ENCODE assay signal across 13 cellular contexts in genomic region chr1:113870778-113871177, GRCh38. TPM values are rescaled to one million over a fixed set of nuclear protein-coding genes. Genes with fewer than 3 reads are reported as not detected.
DNase-seq lines count a peak whose midpoint lies in the region; ATAC-seq and TF ChIP-seq lines count a peak whose summit lies in the region.
"Had no signal": no experiment of that assay in that cellular context is flagged by ENCODE, and none has a peak within 500 bp of the region (broad histone marks: within the 10 kb centered on the region; RNA-seq: fewer than 3 reads in every experiment).

No MANE protein-coding gene starts in this region.

- no peaks in the 10 kb centered on the region for H3K36me3 ChIP-seq in tibial nerve
- H3K36me3 ChIP-seq in MM.1S (replicated peaks; ENCODE audit: insufficient read depth, low read length): no peaks in the 10 kb centered on the region

- no peaks in the 10 kb centered on the region for H3K9me2 ChIP-seq in MM.1S (replicated peaks; ENCODE audit: insufficient read depth, low read length)

- no peak overlapping the region for H3K4me2 ChIP-seq in MM.1S (ENCODE audit: low read depth, low read length)
- H3K4me2 ChIP-seq: GM23338 had no signal

- H3K4me3 Mint-ChIP-seq in CD14-positive monocyte (peak overlapping the region; percentile 45 to 76), activated B cell treated with CpG ODN at 0.5 μM for 24 hours (peak overlapping the region; percentile 85)
- H3K4me3 Mint-ChIP-seq: GM23338 had no signal

- H3K27ac ChIP-seq in tibial nerve: peak overlapping the region in 2 of 4 donors; percentile 34 to 73
- H3K27ac ChIP-seq in MM.1S (ENCODE audit: low read length): no peak overlapping the region
- H3K27ac ChIP-seq: parathyroid adenoma had no signal

- no peak for DNase-seq in CD14-positive monocyte (ENCODE audit: low spot score)
- DNase-seq in activated B cell treated with CpG ODN at 0.5 μM for 24 hours: no peak
- DNase-seq in tibial nerve (ENCODE audit: low spot score in 2 of 2): no peak
- DNase-seq in C1 segment of cervical spinal cord (lab: John Stamatoyannopoulos, UW): no peak
- no peak for DNase-seq in MM.1S
- DNase-seq: RPMI8226 had no signal

- H3K9me3 Mint-ChIP-seq in CD14-positive monocyte (peaks cover 0 to 2% (median 0%) of the 10 kb centered on the region in 7 donors), activated B cell treated with CpG ODN at 0.5 μM for 24 hours (no peaks in the 10 kb centered on the region)
- H3K9me3 Mint-ChIP-seq: GM23338 had no signal

- H3K4me1 ChIP-seq in mononuclear cell (ENCODE audit: insufficient read depth, low read length) (peaks cover 75% of the 10 kb centered on the region), tibial nerve (peaks cover 0 to 7% (median 0%) of the 10 kb centered on the region in 4 donors), MM.1S (ENCODE audit: low read length) (peaks cover 14% of the 10 kb centered on the region)
- H3K4me1 ChIP-seq: parathyroid adenoma had no signal

- no peak overlapping the region for H2AFZ ChIP-seq in MM.1S (ENCODE audit: low read length)
- H2AFZ ChIP-seq: parathyroid adenoma had no signal

- intact Hi-C loops in CD14-positive monocyte (cut with micrococcal nuclease): loop anchor here in 1 of 2 donors (5.0 kb wide), 1 partner anchor 62 kb away; no protein-coding TSS in a partner anchor
- intact Hi-C loops in activated B cell treated with CpG ODN at 0.5 μM for 24 hours (cut with micrococcal nuclease): loop anchor here (1.0 kb wide), 5 partner anchors 12 to 59 kb away; partner anchors contain the start of genes AP4B1, HIPK1 and RSBN1

- H3K27me3 Mint-ChIP-seq in CD14-positive monocyte (ENCODE audit: low read depth in 3 of 3): no peaks in the 10 kb centered on the region
- H3K27me3 Mint-ChIP-seq in activated B cell treated with CpG ODN at 0.5 μM for 24 hours: no peaks in the 10 kb centered on the region

- no peak overlapping the region for H3K9ac ChIP-seq in MM.1S (ENCODE audit: low read length)
- H3K9ac ChIP-seq: parathyroid adenoma had no signal

- H3F3A ChIP-seq in MM.1S (ENCODE audit: insufficient read depth, low read length): no peaks in the 10 kb centered on the region; the same call in 1 of the 2 replicates

- peak overlapping the region; percentile 54 for H3K4me3 ChIP-seq in GM12875 (ENCODE audit: low read depth, low read length)
- peak overlapping the region; percentile 61 for H3K4me3 ChIP-seq in mononuclear cell (ENCODE audit: low read length)
- H3K4me3 ChIP-seq in tibial nerve: peak overlapping the region in 2 of 4 donors; percentile 20 to 31
- no peak overlapping the region for H3K4me3 ChIP-seq in MM.1S (ENCODE audit: low read length)
- H3K4me3 ChIP-seq: GM23338, lung had no signal

- H3K27ac Mint-ChIP-seq in CD14-positive monocyte (peak overlapping the region; percentile 78 to 98 (median 95)), activated B cell treated with CpG ODN at 0.5 μM for 24 hours (peak overlapping the region; percentile 95)
- H3K27ac Mint-ChIP-seq: GM23338 had no signal

- no peak for TF ChIP-seq EP300 in tibial nerve (IDR thresholded peaks at IDR 0.05)

- TF ChIP-seq POLR2A in tibial nerve (IDR thresholded peaks at IDR 0.05): no peak

- CTCF ChIA-PET in activated B cell treated with CpG ODN at 0.5 μM for 24 hours (lab: Charles Lee): interaction anchor here (0.9 to 1.8 kb wide), 2 partner anchors 10 to 59 kb away, joined by 3 to 6 read pairs; no protein-coding TSS in a partner anchor

- no peaks in the 10 kb centered on the region for H4K20me1 ChIP-seq in MM.1S (ENCODE audit: insufficient read depth, low read length)

- no peak for ATAC-seq in activated B cell treated with CpG ODN at 0.5 μM for 24 hours (ENCODE audit: low read depth)
- no peak for ATAC-seq in GM19452 (IDR thresholded peaks at IDR 0.05; ENCODE audit: unreplicated experiment)

- H3K27me3 ChIP-seq in mononuclear cell (ENCODE audit: insufficient read depth, low read length) (no peaks in the 10 kb centered on the region), tibial nerve (no peaks in the 10 kb centered on the region), MM.1S (replicated peaks; ENCODE audit: insufficient read depth, low read length) (no peaks in the 10 kb centered on the region)

- no peaks in the 10 kb centered on the region for H3K79me2 ChIP-seq in MM.1S (ENCODE audit: low read length)
- H3K79me2 ChIP-seq: parathyroid adenoma had no signal

- POLR2A ChIA-PET in activated B cell treated with CpG ODN at 0.5 μM for 24 hours (lab: Charles Lee): interaction anchor here (1.1 to 3.3 kb wide), 3 partner anchors 12 to 59 kb away, joined by 5 to 36 read pairs (median 11); partner anchors contain the start of genes AP4B1 and RSBN1

- H3K4me1 Mint-ChIP-seq in CD14-positive monocyte (peaks cover 64% of the 10 kb centered on the region), activated B cell treated with CpG ODN at 0.5 μM for 24 hours (peaks cover 75% of the 10 kb centered on the region)

- TF ChIP-seq CTCF in CD14-positive monocyte (IDR thresholded peaks at IDR 0.05) (no peak), GM12875 (IDR thresholded peaks at IDR 0.05; ENCODE audit: borderline replicate concordance, insufficient read depth, low read depth, low read length) (no peak), activated B cell treated with CpG ODN at 0.5 μM for 24 hours (IDR thresholded peaks at IDR 0.05) (no peak), tibial nerve (IDR thresholded peaks at IDR 0.05) (no peak), MM.1S (IDR thresholded peaks at IDR 0.05; ENCODE audit: low read length) (no peak)

- 87 to 91% methylated on average over 3 of the region's 3 CpGs for WGBS in tibial nerve, 2 donors

- H3K36me3 Mint-ChIP-seq in CD14-positive monocyte (peaks cover 3 to 6% of the 10 kb centered on the region in 2 donors), activated B cell treated with CpG ODN at 0.5 μM for 24 hours (ENCODE audit: low read depth) (peaks cover 10% of the 10 kb centered on the region)

- no peaks in the 10 kb centered on the region for H3K9me3 ChIP-seq in mononuclear cell (ENCODE audit: low read depth, low read length)
- no peaks in the 10 kb centered on the region for H3K9me3 ChIP-seq in tibial nerve
- no peaks in the 10 kb centered on the region for H3K9me3 ChIP-seq in MM.1S (replicated peaks; ENCODE audit: insufficient read depth, low read length)

RNA-seq across cellular contexts. Expression of gene PTPN22, which starts 0.7 kb away (rescaled TPM):
- 10 to 100 TPM; 29.7 to 43.7 TPM for polyA plus RNA-seq in CD14-positive monocyte
- total RNA-seq in activated B cell treated with CpG ODN at 0.5 μM for 24 hours: 25.5 and 26.1 TPM in 2 replicates
- 70.5 TPM for total RNA-seq in mononuclear cell
- total RNA-seq in tibial nerve: 1 to 10 TPM; 2.3 to 4.9 (median 3.5) TPM
- total RNA-seq: endothelial cell of umbilical vein, GM23338 had no signal
- polyA plus RNA-seq: endothelial cell of umbilical vein had no signal

RNA-seq across cellular contexts. Expression of gene BCL2L15, which starts 16.6 kb away (rescaled TPM):
- not detected for polyA plus RNA-seq in CD14-positive monocyte
- total RNA-seq in activated B cell treated with CpG ODN at 0.5 μM for 24 hours (0.83 and 3.7 TPM in 2 replicates), mononuclear cell (1.6 TPM), tibial nerve (under 1 TPM; 0.22 to 0.63 (median 0.35) TPM)
- total RNA-seq: GM23338 had no signal
- polyA plus RNA-seq: GM23338 had no signal

RNA-seq across cellular contexts. Expression of gene AP4B1, which starts 33.8 kb away (rescaled TPM):
- 1 to 10 TPM; 3.5 to 6.1 TPM for polyA plus RNA-seq in CD14-positive monocyte
- total RNA-seq in activated B cell treated with CpG ODN at 0.5 μM for 24 hours (48.5 and 69.9 TPM in 2 replicates), mononuclear cell (22.4 TPM), tibial nerve (10 to 100 TPM; 22.1 to 39.9 (median 34.5) TPM)

RNA-seq across cellular contexts. Expression of gene DCLRE1B, which starts 34.3 kb away (rescaled TPM):
- 1 to 10 TPM; 4.5 to 5.7 TPM for polyA plus RNA-seq in CD14-positive monocyte
- total RNA-seq in activated B cell treated with CpG ODN at 0.5 μM for 24 hours (5.4 and 6.0 TPM in 2 replicates), mononuclear cell (4.3 TPM), tibial nerve (1 to 10 TPM; 3.5 to 7.2 (median 4.3) TPM)

RNA-seq across cellular contexts. Expression of gene HIPK1, which starts 58.3 kb away (rescaled TPM):
- 10 to 100 TPM; 10.1 to 14.8 TPM for polyA plus RNA-seq in CD14-positive monocyte
- total RNA-seq in activated B cell treated with CpG ODN at 0.5 μM for 24 hours (38.0 and 39.0 TPM in 2 replicates), mononuclear cell (99.5 TPM), tibial nerve (10 to 100 TPM; 42.3 to 63.4 (median 53.0) TPM)
